In the genomic region with DNA sequence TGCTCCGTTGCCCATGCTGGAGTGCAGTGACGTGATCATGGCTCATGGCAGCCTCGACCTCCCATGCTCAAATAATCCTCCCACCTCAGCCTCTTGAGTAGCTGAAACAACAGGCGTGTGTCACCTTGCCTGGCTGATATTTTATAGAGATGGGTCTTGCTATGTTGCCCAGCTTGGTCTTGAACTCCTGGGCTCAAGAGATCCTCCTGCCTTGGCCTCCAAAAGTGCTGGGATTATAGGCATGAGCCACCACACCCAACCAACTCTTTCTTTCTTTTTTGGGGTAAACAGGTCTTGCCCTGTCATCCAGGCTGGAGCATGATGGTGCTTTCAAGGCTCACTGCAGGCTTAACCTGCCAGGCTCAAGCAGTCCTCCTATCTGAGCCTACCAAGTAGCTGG, we compare ENCODE assay signal across 37 cellular contexts.
"Had no signal": no experiment of that assay in that cellular context is flagged by ENCODE, and none has a peak within 500 bp of the region (broad histone marks: within the 10 kb centered on the region; RNA-seq: fewer than 3 reads in every experiment).

No MANE protein-coding gene starts in this region.

- DNase-seq: activated CD4-positive, alpha-beta memory T cell treated with anti-CD3 and anti-CD28 coated beads, Interleukin-2, amount 10 ng/mL, durations not matched to agents 7 days and 5 days; activated CD4-positive, alpha-beta T cell treated with anti-CD3 and anti-CD28 coated beads for 1 hour; activated CD4-positive, alpha-beta T cell treated with anti-CD3 and anti-CD28 coated beads for 36 hours; activated CD4-positive, alpha-beta T cell treated with anti-CD3 and anti-CD28 coated beads for 48 hours; activated CD4-positive, alpha-beta T cell treated with anti-CD3 and anti-CD28 coated beads, Interleukin-2, amount 10 ng/mL, durations not matched to agents 7 days and 5 days; activated CD4-positive, alpha-beta T cell treated with anti-CD3 and anti-CD28 coated beads, Interleukin-2, amount 50 U/mL, for 48 hours; activated CD4-positive, CD25-positive, alpha-beta regulatory T cell; activated CD8-positive, alpha-beta memory T cell treated with anti-CD3 and anti-CD28 coated beads for 24 hours; activated CD8-positive, alpha-beta memory T cell treated with anti-CD3 and anti-CD28 coated beads, Interleukin-2, amount 10 ng/mL, durations not matched to agents 7 days and 5 days; activated CD8-positive, alpha-beta memory T cell treated with anti-CD3 and anti-CD28 coated beads, Interleukin-2, amount 50 U/mL, for 48 hours; activated CD8-positive, alpha-beta T cell treated with anti-CD3 and anti-CD28 coated beads, Interleukin-2, amount 10 ng/mL, durations not matched to agents 7 days and 5 days; activated effector memory CD4-positive, alpha-beta T cell treated with Interleukin-2 at 50 U/mL for 16 hours; activated gamma-delta T cell; activated naive CD4-positive, alpha-beta T cell treated with anti-CD3 and anti-CD28 coated beads, Interleukin-2, amount 10 ng/mL, durations not matched to agents 7 days and 5 days; activated naive CD4-positive, alpha-beta T cell treated with Interleukin-2 at 50 U/mL for 16 hours; activated naive CD8-positive, alpha-beta T cell treated with anti-CD3 and anti-CD28 coated beads, Interleukin-2, amount 10 ng/mL, durations not matched to agents 7 days and 5 days; activated naive CD8-positive, alpha-beta T cell treated with anti-CD3 and anti-CD28 coated beads, Interleukin-2, amount 50 U/mL, for 24 hours; activated T-cell treated with anti-CD3 and anti-CD28 coated beads, Interleukin-2, amount 50 U/mL, for 24 hours; activated T-cell treated with anti-CD3 and anti-CD28 coated beads, Interleukin-2, amount 50 U/mL, for 48 hours; amygdala; anterior cingulate cortex; caudate nucleus; cerebellar nuclear complex; T-helper 2 cell; T-helper 9 cell had no signal

- H3K36me3 ChIP-seq: ascending aorta, cardiac muscle cell had no signal

- H3K4me1 ChIP-seq: ascending aorta had no signal

- H3K9me3 ChIP-seq: ascending aorta had no signal

- H3K4me3 Mint-ChIP-seq: activated CD4-positive, alpha-beta memory T cell treated with anti-CD3 and anti-CD28 coated beads, Interleukin-2, amount 10 ng/mL, durations not matched to agents 7 days and 5 days; activated CD4-positive, alpha-beta T cell treated with anti-CD3 and anti-CD28 coated beads for 36 hours; activated CD4-positive, alpha-beta T cell treated with anti-CD3 and anti-CD28 coated beads, Interleukin-2, amount 10 ng/mL, durations not matched to agents 7 days and 5 days; activated CD8-positive, alpha-beta memory T cell treated with anti-CD3 and anti-CD28 coated beads, Interleukin-2, amount 10 ng/mL, durations not matched to agents 7 days and 5 days; activated CD8-positive, alpha-beta T cell treated with anti-CD3 and anti-CD28 coated beads, Interleukin-2, amount 10 ng/mL, durations not matched to agents 7 days and 5 days; activated naive CD4-positive, alpha-beta T cell treated with anti-CD3 and anti-CD28 coated beads, Interleukin-2, amount 10 ng/mL, durations not matched to agents 7 days and 5 days; activated naive CD4-positive, alpha-beta T cell treated with anti-CD3 and anti-CD28 coated beads, Interleukin-2, amount 50 U/mL, for 24 hours; activated naive CD8-positive, alpha-beta T cell; activated naive CD8-positive, alpha-beta T cell treated with anti-CD3 and anti-CD28 coated beads, Interleukin-2, amount 10 ng/mL, durations not matched to agents 7 days and 5 days; activated naive CD8-positive, alpha-beta T cell treated with anti-CD3 and anti-CD28 coated beads, Interleukin-2, amount 50 U/mL, for 24 hours; activated T-cell treated with anti-CD3 and anti-CD28 coated beads, Interleukin-2, amount 50 U/mL, for 24 hours; brain; central memory CD8-positive, alpha-beta T cell; T-helper 1 cell treated with Interleukin-12 subunit alpha and Interleukin-12 subunit beta and Interleukin-4 antibody, amounts not matched to agents 30 μg/mL and 1 μg/mL, for 36 hours; T-helper 2 cell treated with Interferon-gamma antibody and Interleukin-4, amounts not matched to agents 5 μg/mL and 100 μg/mL, for 36 hours had no signal

- H3K27me3 Mint-ChIP-seq: activated CD4-positive, alpha-beta memory T cell treated with anti-CD3 and anti-CD28 coated beads, Interleukin-2, amount 10 ng/mL, durations not matched to agents 7 days and 5 days; activated CD4-positive, alpha-beta T cell treated with anti-CD3 and anti-CD28 coated beads for 36 hours; activated CD4-positive, alpha-beta T cell treated with anti-CD3 and anti-CD28 coated beads, Interleukin-2, amount 10 ng/mL, durations not matched to agents 7 days and 5 days; activated CD8-positive, alpha-beta memory T cell treated with anti-CD3 and anti-CD28 coated beads, Interleukin-2, amount 10 ng/mL, durations not matched to agents 7 days and 5 days; activated naive CD4-positive, alpha-beta T cell treated with anti-CD3 and anti-CD28 coated beads, Interleukin-2, amount 10 ng/mL, durations not matched to agents 7 days and 5 days; activated naive CD4-positive, alpha-beta T cell treated with anti-CD3 and anti-CD28 coated beads, Interleukin-2, amount 50 U/mL, for 24 hours; activated naive CD8-positive, alpha-beta T cell; activated naive CD8-positive, alpha-beta T cell treated with anti-CD3 and anti-CD28 coated beads, Interleukin-2, amount 10 ng/mL, durations not matched to agents 7 days and 5 days; activated naive CD8-positive, alpha-beta T cell treated with anti-CD3 and anti-CD28 coated beads, Interleukin-2, amount 50 U/mL, for 24 hours; activated T-cell treated with anti-CD3 and anti-CD28 coated beads, Interleukin-2, amount 50 U/mL, for 24 hours; brain; central memory CD8-positive, alpha-beta T cell had no signal

- FAIRE-seq: bronchial epithelial cell, TTC549 had no signal

- H3K4me3 ChIP-seq: ascending aorta, cardiac muscle cell had no signal

- H3K27ac Mint-ChIP-seq: activated CD4-positive, alpha-beta memory T cell treated with anti-CD3 and anti-CD28 coated beads, Interleukin-2, amount 10 ng/mL, durations not matched to agents 7 days and 5 days; activated CD4-positive, alpha-beta T cell treated with anti-CD3 and anti-CD28 coated beads for 36 hours; activated CD4-positive, alpha-beta T cell treated with anti-CD3 and anti-CD28 coated beads, Interleukin-2, amount 10 ng/mL, durations not matched to agents 7 days and 5 days; activated CD8-positive, alpha-beta memory T cell treated with anti-CD3 and anti-CD28 coated beads, Interleukin-2, amount 10 ng/mL, durations not matched to agents 7 days and 5 days; activated CD8-positive, alpha-beta T cell treated with anti-CD3 and anti-CD28 coated beads, Interleukin-2, amount 10 ng/mL, durations not matched to agents 7 days and 5 days; activated naive CD4-positive, alpha-beta T cell treated with anti-CD3 and anti-CD28 coated beads, Interleukin-2, amount 10 ng/mL, durations not matched to agents 7 days and 5 days; activated naive CD4-positive, alpha-beta T cell treated with anti-CD3 and anti-CD28 coated beads, Interleukin-2, amount 50 U/mL, for 24 hours; activated naive CD8-positive, alpha-beta T cell; activated naive CD8-positive, alpha-beta T cell treated with anti-CD3 and anti-CD28 coated beads, Interleukin-2, amount 10 ng/mL, durations not matched to agents 7 days and 5 days; activated naive CD8-positive, alpha-beta T cell treated with anti-CD3 and anti-CD28 coated beads, Interleukin-2, amount 50 U/mL, for 24 hours; activated T-cell treated with anti-CD3 and anti-CD28 coated beads, Interleukin-2, amount 50 U/mL, for 24 hours; activated T-helper 2 cell treated with anti-CD3 and anti-CD28 coated beads, Interferon-gamma antibody, Interleukin-2, Interleukin-4, amounts not matched to agents 10 μg/mL and 5 μg/mL and 100 μg/mL, durations not matched to agents 14 hours and 24 hours and 36 hours; brain; T-helper 1 cell treated with Interleukin-12 subunit alpha and Interleukin-12 subunit beta and Interleukin-4 antibody, amounts not matched to agents 30 μg/mL and 1 μg/mL, for 36 hours; T-helper 2 cell treated with Interferon-gamma antibody and Interleukin-4, amounts not matched to agents 5 μg/mL and 100 μg/mL, for 36 hours had no signal

- H3K27ac ChIP-seq: ascending aorta, cardiac muscle cell, VCaP had no signal

- H3K4me1 Mint-ChIP-seq: activated CD4-positive, alpha-beta memory T cell treated with anti-CD3 and anti-CD28 coated beads, Interleukin-2, amount 10 ng/mL, durations not matched to agents 7 days and 5 days; activated CD4-positive, alpha-beta T cell treated with anti-CD3 and anti-CD28 coated beads, Interleukin-2, amount 10 ng/mL, durations not matched to agents 7 days and 5 days; activated CD8-positive, alpha-beta memory T cell treated with anti-CD3 and anti-CD28 coated beads, Interleukin-2, amount 10 ng/mL, durations not matched to agents 7 days and 5 days; activated naive CD4-positive, alpha-beta T cell treated with anti-CD3 and anti-CD28 coated beads, Interleukin-2, amount 10 ng/mL, durations not matched to agents 7 days and 5 days; activated naive CD4-positive, alpha-beta T cell treated with anti-CD3 and anti-CD28 coated beads, Interleukin-2, amount 50 U/mL, for 24 hours; activated naive CD8-positive, alpha-beta T cell treated with anti-CD3 and anti-CD28 coated beads, Interleukin-2, amount 10 ng/mL, durations not matched to agents 7 days and 5 days; activated naive CD8-positive, alpha-beta T cell treated with anti-CD3 and anti-CD28 coated beads, Interleukin-2, amount 50 U/mL, for 24 hours had no signal
